In genomic region chr6:28443112-28443773, GRCh38 we compare ENCODE assay signal across 1 cellular context.
TF ChIP-seq lines count a peak whose summit lies in the region.

Gene ZSCAN23, minus strand, starts transcription at chr6:28443491. Its CDS starts 7,225 bp downstream, at chr6:28436266.

TF ChIP-seq in GM23338, 12 proteins besides CTCF, POLR2A, EP300 and RAD21 (continued from another document):
- TF ChIP-seq REST (IDR thresholded peaks at IDR 0.05; ENCODE audit: unreplicated experiment) (no peak), STAT1 (IDR thresholded peaks at IDR 0.05; ENCODE audit: unreplicated experiment) (no peak), ZNF462 (CRISPR knock-in tag; IDR thresholded peaks at IDR 0.05) (no peak), EZH2phosphoT487 (IDR thresholded peaks at IDR 0.05; ENCODE audit: unreplicated experiment) (no peak)
